11 cellular contexts compared by ENCODE assay signal in genomic region chr4:76856183-76856969, GRCh38. TPM values are rescaled to one million over a fixed set of nuclear protein-coding genes. Genes with fewer than 3 reads are reported as not detected.
DNase-seq lines count a peak whose midpoint lies in the region; ATAC-seq and TF ChIP-seq lines count a peak whose summit lies in the region.
"Had no signal": no experiment of that assay in that cellular context is flagged by ENCODE, and none has a peak within 500 bp of the region (broad histone marks: within the 10 kb centered on the region; RNA-seq: fewer than 3 reads in every experiment).

No MANE protein-coding gene starts in this region.

- H3K9me2 ChIP-seq in GM23248 (ENCODE audit: insufficient read depth) = no peaks in the 10 kb centered on the region

- no peaks in the 10 kb centered on the region for H3K27me3 Mint-ChIP-seq in stimulated activated naive CD8-positive, alpha-beta T cell treated with anti-CD3 and anti-CD28 coated beads, Interleukin-15, amount 100 ng/mL, for 72 hours
- H3K27me3 Mint-ChIP-seq: activated naive CD4-positive, alpha-beta T cell treated with anti-CD3 and anti-CD28 coated beads, Interleukin-2, amount 50 U/mL, for 24 hours had no signal

- intact Hi-C loops in Panc1 (cut with micrococcal nuclease; ENCODE audit: unreplicated experiment) = no loop called here

- no TSS peak for BruUV-seq in Panc1 (replicated peaks; lab: Mats Ljungman, UMichigan)

- H3K27ac ChIP-seq in GM23248 (no peak overlapping the region), Panc1 (ENCODE audit: low read length) (peak overlapping the region; percentile 48; the same call in 1 of the 2 replicates)
- H3K27ac ChIP-seq: WERI-Rb-1 had no signal

- H2AFZ ChIP-seq in GM23248 = no peak overlapping the region

- H3K4me1 Mint-ChIP-seq in stimulated activated naive CD8-positive, alpha-beta T cell treated with anti-CD3 and anti-CD28 coated beads, Interleukin-15, amount 100 ng/mL, for 72 hours = no peaks in the 10 kb centered on the region
- H3K4me1 Mint-ChIP-seq: activated naive CD4-positive, alpha-beta T cell treated with anti-CD3 and anti-CD28 coated beads, Interleukin-2, amount 50 U/mL, for 24 hours had no signal

- H3K4me1 ChIP-seq in GM23248 (ENCODE audit: insufficient read depth) (no peaks in the 10 kb centered on the region), Panc1 (ENCODE audit: control insufficient read depth, insufficient read depth, low read length) (no peaks in the 10 kb centered on the region; the same call in 1 of the 2 replicates)

- H3K9me3 ChIP-seq in GM23248 (ENCODE audit: low read depth) (no peaks in the 10 kb centered on the region), Panc1 (ENCODE audit: control insufficient read depth, insufficient read depth, low read depth, low read length) (no peaks in the 10 kb centered on the region)

- 64 to 65% methylated on average over 3 of the region's 3 CpGs for WGBS in GM23248 (ENCODE audit: low coverage in 1 of 2, low lambda C conversion rate in 2 of 2, missing lambda C conversion rate in 2 of 2), 2 experiments

- CTCF ChIA-PET in Panc1 (lab: Charles Lee) = interaction anchor here (0.8 kb wide), 1 partner anchor 15 kb away, joined by 3 read pairs; no protein-coding TSS in a partner anchor

- H3K4me3 Mint-ChIP-seq in stimulated activated naive CD8-positive, alpha-beta T cell treated with anti-CD3 and anti-CD28 coated beads, Interleukin-15, amount 100 ng/mL, for 72 hours = no peak overlapping the region
- H3K4me3 Mint-ChIP-seq: activated naive CD4-positive, alpha-beta T cell treated with anti-CD3 and anti-CD28 coated beads, Interleukin-2, amount 50 U/mL, for 24 hours had no signal

- H3K79me2 ChIP-seq in GM23248 (ENCODE audit: insufficient read depth) = no peaks in the 10 kb centered on the region

- H3K9me3 Mint-ChIP-seq in stimulated activated naive CD8-positive, alpha-beta T cell treated with anti-CD3 and anti-CD28 coated beads, Interleukin-15, amount 100 ng/mL, for 72 hours = no peaks in the 10 kb centered on the region
- H3K9me3 Mint-ChIP-seq: activated naive CD4-positive, alpha-beta T cell treated with anti-CD3 and anti-CD28 coated beads, Interleukin-2, amount 50 U/mL, for 24 hours had no signal

- no peak overlapping the region for H3K4me3 ChIP-seq in GM23248
- no peak overlapping the region for H3K4me3 ChIP-seq in Panc1 (ENCODE audit: low read depth in 2 of 2, low read length in 2 of 2)
- H3K4me3 ChIP-seq in fibroblast of pulmonary artery (replicated peaks; ENCODE audit: low read depth, low read length) = no peak overlapping the region

- H3K27ac Mint-ChIP-seq in stimulated activated naive CD8-positive, alpha-beta T cell treated with anti-CD3 and anti-CD28 coated beads, Interleukin-15, amount 100 ng/mL, for 72 hours = no peak overlapping the region
- H3K27ac Mint-ChIP-seq: activated naive CD4-positive, alpha-beta T cell treated with anti-CD3 and anti-CD28 coated beads, Interleukin-2, amount 50 U/mL, for 24 hours had no signal

- no peaks in the 10 kb centered on the region for H3F3A ChIP-seq in GM23248 (ENCODE audit: insufficient read depth)

- TF ChIP-seq CTCF in Panc1 (IDR thresholded peaks at IDR 0.05) (no peak), fibroblast of pulmonary artery (IDR thresholded peaks at IDR 0.05; ENCODE audit: low read length, missing control alignments) (no peak)

- ATAC-seq in Panc1 (no peak), GM19397 (IDR thresholded peaks at IDR 0.05; ENCODE audit: unreplicated experiment) (no peak), GM21529 (IDR thresholded peaks at IDR 0.05; ENCODE audit: unreplicated experiment) (no peak)
- no peak for ATAC-seq in stimulated activated naive CD8-positive, alpha-beta T cell treated with anti-CD3 and anti-CD28 coated beads, Interleukin-15, amount 100 ng/mL, for 72 hours

- DNase-seq in GM23248 (peak; percentile 20), Panc1 (ENCODE audit: low read depth, low spot score) (no peak), fibroblast of pulmonary artery (ENCODE audit: low read depth) (peak; percentile 53), renal cortical epithelial cell (ENCODE audit: low read depth) (peak; percentile 92), DMS153 treated with DMSO at 0.1 percent for 48 hours (lab: John Stamatoyannopoulos, UW; ENCODE audit: unreplicated experiment) (no peak)
- DNase-seq in stimulated activated naive CD8-positive, alpha-beta T cell treated with anti-CD3 and anti-CD28 coated beads, Interleukin-15, amount 100 ng/mL, for 72 hours = no peak
- DNase-seq: glutamatergic neuron, WERI-Rb-1 had no signal

- H3K36me3 ChIP-seq in GM23248 (ENCODE audit: low read depth) (no peaks in the 10 kb centered on the region), Panc1 (ENCODE audit: control insufficient read depth, insufficient read depth, low read length) (no peaks in the 10 kb centered on the region)
- H3K36me3 ChIP-seq: WERI-Rb-1 had no signal

- H3K9ac ChIP-seq in GM23248 = no peak overlapping the region

- no peak overlapping the region for H3K4me2 ChIP-seq in GM23248 (ENCODE audit: unreplicated experiment)

- in situ Hi-C loops in GM23248 (cut with MboI) (no loop called here), Panc1 (cut with HindIII; ENCODE audit: low pct_unique_long_range_greater_than_20kb, low sequenced_read_pairs) (no loop called here)

- H4K20me1 ChIP-seq in GM23248 (ENCODE audit: insufficient read depth) = no peaks in the 10 kb centered on the region

- H3K27me3 ChIP-seq in GM23248 (replicated peaks; ENCODE audit: insufficient read depth) (no peaks in the 10 kb centered on the region), Panc1 (ENCODE audit: control insufficient read depth, insufficient read depth, low read length) (no peaks in the 10 kb centered on the region)

- POLR2A ChIA-PET in Panc1 (lab: Charles Lee) = interaction anchor here (0.7 kb wide), 1 partner anchor 69 kb away, joined by 5 read pairs; no protein-coding TSS in a partner anchor

RNA-seq across cellular contexts. Expression of gene SOWAHB, which starts 41.6 kb away (rescaled TPM):
- not detected in 2 replicates for total RNA-seq in GM23248 (2014; rRNA removed; shearing (Covaris generic))
- not detected in 2 replicates for polyA plus RNA-seq in GM23248 (2016; fragmentation: Nextera tagmentation; extraction: Ambion mirVana)
- 4.0 TPM for total RNA-seq in Panc1 (2021; ENCODE audit: unreplicated experiment)
- polyA plus RNA-seq in Panc1 (2012; ENCODE audit: insufficient read length) = 1.9 TPM
- 6.9 and 36.6 TPM in 2 replicates for total RNA-seq in renal cortical epithelial cell

Comparison
In these comparisons a context has a peak if more than half of its experiments do, and no peak if none do; other contexts are left out.
1. DNase-seq: peak in GM23248 (single experiment), fibroblast of pulmonary artery (single experiment) and renal cortical epithelial cell (single experiment); none in Panc1 (single experiment), stimulated activated naive CD8-positive, alpha-beta T cell treated with anti-CD3 and anti-CD28 coated beads, Interleukin-15, amount 100 ng/mL, for 72 hours (0 of 2) and DMS153 treated with DMSO at 0.1 percent for 48 hours (single experiment).